Comparison of ENCODE assay signal across 8 cellular contexts in genomic region chr1:243256590-243256989, GRCh38. TPM values are rescaled to one million over a fixed set of nuclear protein-coding genes. Genes with fewer than 3 reads are reported as not detected.
DNase-seq lines count a peak whose midpoint lies in the region; ATAC-seq and TF ChIP-seq lines count a peak whose summit lies in the region.

No MANE protein-coding gene starts in this region.

- H3K4me1 ChIP-seq in DND-41 (ENCODE audit: insufficient read depth, low read length) (peaks cover 36% of the 10 kb centered on the region), OCI-LY3 (ENCODE audit: low read length) (peaks cover 20% of the 10 kb centered on the region), parathyroid adenoma (no peaks in the 10 kb centered on the region)

- DNase-seq in DND-41 = no peak
- DNase-seq in endothelial cell (ENCODE audit: low spot score) = no peak
- DNase-seq in activated effector memory CD4-positive, alpha-beta T cell treated with Interleukin-2 at 50 U/mL for 16 hours = no peak

- H3K36me3 Mint-ChIP-seq in endothelial cell (ENCODE audit: low read depth, unreplicated experiment) = peaks cover 9% of the 10 kb centered on the region

- H3K9ac ChIP-seq in DND-41 (ENCODE audit: low read depth, low read length) (peak overlapping the region; percentile 83), OCI-LY3 (ENCODE audit: low read length) (peak overlapping the region; percentile 74), parathyroid adenoma (no peak overlapping the region)

- H3K4me1 Mint-ChIP-seq in endothelial cell (ENCODE audit: unreplicated experiment) = peaks cover 27% of the 10 kb centered on the region

- peak overlapping the region; percentile 88 for H3K27ac Mint-ChIP-seq in endothelial cell (ENCODE audit: unreplicated experiment)

- no peak overlapping the region; the same call in 1 of the 2 replicates for H2AFZ ChIP-seq in DND-41 (ENCODE audit: low read depth, low read length)
- H2AFZ ChIP-seq in OCI-LY3 (ENCODE audit: low read depth, low read length) = 0 out of 2 replicates have a peak overlapping the region, but pooled peaks have one; percentile 49
- peak overlapping the region; percentile 87 for H2AFZ ChIP-seq in parathyroid adenoma

- peaks cover 8% of the 10 kb centered on the region for H3K27me3 Mint-ChIP-seq in endothelial cell (ENCODE audit: unreplicated experiment)

- H3K9me3 ChIP-seq in DND-41 (ENCODE audit: insufficient read depth, low read length, severe bottlenecking) (no peaks in the 10 kb centered on the region), OCI-LY3 (ENCODE audit: insufficient read depth, low read length) (no peaks in the 10 kb centered on the region), parathyroid adenoma (ENCODE audit: control insufficient read depth, low read length) (no peaks in the 10 kb centered on the region)

- H3K4me3 ChIP-seq in DND-41 (ENCODE audit: low read depth in 1 of 2, low read length in 2 of 2) (peak overlapping the region; percentile 41 to 70), OCI-LY3 (ENCODE audit: low read length) (peak overlapping the region; percentile 85), parathyroid adenoma (ENCODE audit: low read depth, low read length) (peak overlapping the region; percentile 71)

- H4K20me1 ChIP-seq in DND-41 (ENCODE audit: insufficient read depth, low read length) (peaks cover 3% of the 10 kb centered on the region; the same call in 1 of the 2 replicates), OCI-LY3 (ENCODE audit: insufficient read depth, low read length) (peaks cover 18% of the 10 kb centered on the region)

- H3K27me3 ChIP-seq in DND-41 (ENCODE audit: insufficient read depth, low read length, poor library complexity) (no peaks in the 10 kb centered on the region), OCI-LY3 (ENCODE audit: low read depth, low read length) (no peaks in the 10 kb centered on the region), parathyroid adenoma (ENCODE audit: control insufficient read depth, insufficient read depth, low read length) (no peaks in the 10 kb centered on the region)

- ATAC-seq in DND-41 (ENCODE audit: insufficient read depth, low read depth) (no peak), GM19023 (IDR thresholded peaks at IDR 0.05; ENCODE audit: unreplicated experiment) (no peak), HG02571 (IDR thresholded peaks at IDR 0.05; ENCODE audit: unreplicated experiment) (no peak), HG03280 (IDR thresholded peaks at IDR 0.05; ENCODE audit: unreplicated experiment) (no peak)

- H3K4me3 Mint-ChIP-seq in endothelial cell (ENCODE audit: unreplicated experiment) = peak overlapping the region; percentile 97

- no peaks in the 10 kb centered on the region for H3K9me3 Mint-ChIP-seq in endothelial cell (ENCODE audit: unreplicated experiment)

- no peak for TF ChIP-seq CTCF in DND-41 (IDR thresholded peaks at IDR 0.05; ENCODE audit: borderline replicate concordance, extremely low read depth, low read length, poor library complexity, severe bottlenecking)
- no peak for TF ChIP-seq CTCF in OCI-LY3 (IDR thresholded peaks at IDR 0.05; ENCODE audit: low read depth, low read length)
- TF ChIP-seq CTCF in endothelial cell (IDR thresholded peaks at IDR 0.05; ENCODE audit: unreplicated experiment) = no peak
- TF ChIP-seq CTCF in parathyroid adenoma (IDR thresholded peaks at IDR 0.05) = no peak

- H3K36me3 ChIP-seq in DND-41 (ENCODE audit: insufficient read depth, low read length) = no peaks in the 10 kb centered on the region
- no peaks in the 10 kb centered on the region for H3K36me3 ChIP-seq in OCI-LY3 (replicated peaks; ENCODE audit: low read depth, low read length)
- H3K36me3 ChIP-seq in parathyroid adenoma (ENCODE audit: control insufficient read depth, insufficient read depth, low read length) = no peaks in the 10 kb centered on the region

- peak overlapping the region; percentile 73 for H3K4me2 ChIP-seq in DND-41 (ENCODE audit: insufficient read depth, low read length)
- H3K4me2 ChIP-seq in OCI-LY3 (ENCODE audit: low read length) = peak overlapping the region; percentile 83
- H3K4me2 ChIP-seq in parathyroid adenoma (ENCODE audit: low read length) = peak overlapping the region; percentile 74

- H3K27ac ChIP-seq in DND-41 (ENCODE audit: low read length) = peak overlapping the region; percentile 89
- H3K27ac ChIP-seq in OCI-LY3 (ENCODE audit: low read length) = peak overlapping the region; percentile 37
- peak overlapping the region; percentile 85 for H3K27ac ChIP-seq in parathyroid adenoma

- peaks cover 91% of the 10 kb centered on the region for H3K79me2 ChIP-seq in DND-41 (ENCODE audit: insufficient read depth, low read length)
- H3K79me2 ChIP-seq in OCI-LY3 (ENCODE audit: low read length) = peaks cover 46% of the 10 kb centered on the region
- peaks cover 2% of the 10 kb centered on the region for H3K79me2 ChIP-seq in parathyroid adenoma

RNA-seq across cellular contexts. Expression of gene SDCCAG8, which starts 0.7 kb away (rescaled TPM):
- 41.9 TPM for total RNA-seq in endothelial cell (ENCODE audit: unreplicated experiment)

RNA-seq across cellular contexts. Expression of gene CEP170, which starts 1.5 kb away (rescaled TPM):
- 168 TPM for total RNA-seq in endothelial cell (ENCODE audit: unreplicated experiment)

Comparison
In these comparisons a context has a peak if more than half of its experiments do, and no peak if none do; other contexts are left out.
1. H3K27ac ChIP-seq: peak in every context shown above with its lines; median percentile 89 in DND-41; 85 in parathyroid adenoma; 37 in OCI-LY3.